Comparison of ENCODE assay signal across 15 cellular contexts in the genomic region with DNA sequence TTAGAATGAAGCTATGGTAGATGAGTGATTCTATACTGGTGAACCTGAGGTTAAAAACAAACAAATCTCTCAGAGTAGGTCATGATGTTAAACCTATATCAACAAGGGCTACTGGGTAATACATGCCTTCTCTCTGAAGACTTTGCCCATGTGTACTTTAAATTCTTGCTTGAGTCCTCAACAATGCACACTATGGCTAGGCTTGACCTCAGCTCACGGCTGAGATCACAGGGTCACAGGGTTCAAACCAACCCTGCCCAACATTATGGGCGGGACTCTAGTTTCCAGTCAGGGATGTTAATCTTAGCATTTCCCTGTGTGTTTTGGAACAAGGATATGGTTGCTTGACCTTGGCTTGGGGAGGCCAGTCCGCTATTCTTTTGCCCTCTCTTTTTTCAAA. TPM values are rescaled to one million over a fixed set of nuclear protein-coding genes. Genes with fewer than 3 reads are reported as not detected.
DNase-seq lines count a peak whose midpoint lies in the region; ATAC-seq lines count a peak whose summit lies in the region.
"Had no signal": no experiment of that assay in that cellular context is flagged by ENCODE, and none has a peak within 500 bp of the region (broad histone marks: within the 10 kb centered on the region; RNA-seq: fewer than 3 reads in every experiment).

No MANE protein-coding gene starts in this region.

- H3K4me3 ChIP-seq in effector memory CD4-positive, alpha-beta T cell (ENCODE audit: insufficient read depth, low read depth, low read length, poor library complexity, severe bottlenecking), result peak overlapping the region; percentile 19
- H3K4me3 ChIP-seq in naive thymus-derived CD4-positive, alpha-beta T cell (ENCODE audit: low read length), result peak overlapping the region; percentile 25
- H3K4me3 ChIP-seq: suprapubic skin had no signal

- H3K36me3 ChIP-seq in effector memory CD4-positive, alpha-beta T cell (ENCODE audit: control insufficient read depth, insufficient read depth, low read length), result peaks cover 4% of the 10 kb centered on the region
- H3K36me3 ChIP-seq in naive thymus-derived CD4-positive, alpha-beta T cell (ENCODE audit: control insufficient read depth in 2 of 3, insufficient read depth in 3 of 3, low read length in 3 of 3), result peaks cover 0 to 11% (median 0%) of the 10 kb centered on the region in 3 experiments
- H3K36me3 ChIP-seq: suprapubic skin had no signal

- POLR2A ChIA-PET in naive thymus-derived CD4-positive, alpha-beta T cell (lab: Charles Lee), result interaction anchor here (0.8 to 11.2 kb wide), 8 partner anchors 7 to 1337 kb away, joined by 3 to 343 read pairs (median 4); a partner anchor contains a TSS

- peaks cover 15% of the 10 kb centered on the region for H3K9me3 Mint-ChIP-seq in activated CD4-positive, alpha-beta T cell treated with anti-CD3 and anti-CD28 coated beads, Interleukin-2, amount 10 ng/mL, durations not matched to agents 24 days and 14 days
- peaks cover 0 to 14% (median 0%) of the 10 kb centered on the region in 11 donors for H3K9me3 Mint-ChIP-seq in naive thymus-derived CD4-positive, alpha-beta T cell

- H3K9me3 ChIP-seq in effector memory CD4-positive, alpha-beta T cell (ENCODE audit: control insufficient read depth, low read length), result no peaks in the 10 kb centered on the region
- no peaks in the 10 kb centered on the region for H3K9me3 ChIP-seq in naive thymus-derived CD4-positive, alpha-beta T cell (ENCODE audit: control insufficient read depth in 2 of 3, low read length in 3 of 3)
- H3K9me3 ChIP-seq: suprapubic skin had no signal

- peak overlapping the region; percentile 49 for H3K27ac ChIP-seq in effector memory CD4-positive, alpha-beta T cell (ENCODE audit: insufficient read depth, low read length, poor library complexity, severe bottlenecking)
- H3K27ac ChIP-seq in naive thymus-derived CD4-positive, alpha-beta T cell (ENCODE audit: low read depth, low read length), result peak overlapping the region; percentile 95
- H3K27ac ChIP-seq: suprapubic skin had no signal

- H3K4me1 ChIP-seq in effector memory CD4-positive, alpha-beta T cell (ENCODE audit: control insufficient read depth, insufficient read depth, low read length, poor library complexity, severe bottlenecking), result peaks cover 63% of the 10 kb centered on the region
- H3K4me1 ChIP-seq in naive thymus-derived CD4-positive, alpha-beta T cell (ENCODE audit: control insufficient read depth in 2 of 2, insufficient read depth in 2 of 2, low read length in 2 of 2), result peaks cover 81 to 84% of the 10 kb centered on the region in 2 donors

- H3K4me1 Mint-ChIP-seq in activated CD4-positive, alpha-beta T cell treated with anti-CD3 and anti-CD28 coated beads, Interleukin-2, amount 10 ng/mL, durations not matched to agents 24 days and 14 days, result peaks cover 83% of the 10 kb centered on the region
- peaks cover 55 to 88% (median 84%) of the 10 kb centered on the region in 7 donors for H3K4me1 Mint-ChIP-seq in naive thymus-derived CD4-positive, alpha-beta T cell

- peak overlapping the region; percentile 86 for H3K27ac Mint-ChIP-seq in activated CD4-positive, alpha-beta T cell treated with anti-CD3 and anti-CD28 coated beads, Interleukin-2, amount 10 ng/mL, durations not matched to agents 24 days and 14 days
- peak overlapping the region; percentile 75 to 99 (median 92) for H3K27ac Mint-ChIP-seq in naive thymus-derived CD4-positive, alpha-beta T cell

- peaks cover 76% of the 10 kb centered on the region for H3K36me3 Mint-ChIP-seq in activated CD4-positive, alpha-beta T cell treated with anti-CD3 and anti-CD28 coated beads, Interleukin-2, amount 10 ng/mL, durations not matched to agents 24 days and 14 days (ENCODE audit: low read depth)
- peaks cover 25 to 73% (median 46%) of the 10 kb centered on the region in 5 donors for H3K36me3 Mint-ChIP-seq in naive thymus-derived CD4-positive, alpha-beta T cell

- no peaks in the 10 kb centered on the region for H3K27me3 ChIP-seq in effector memory CD4-positive, alpha-beta T cell (replicated peaks; ENCODE audit: control insufficient read depth, insufficient read depth, low read length, poor library complexity, severe bottlenecking)
- no peaks in the 10 kb centered on the region for H3K27me3 ChIP-seq in naive thymus-derived CD4-positive, alpha-beta T cell (ENCODE audit: control insufficient read depth in 2 of 2, insufficient read depth in 2 of 2, low read length in 2 of 2)
- H3K27me3 ChIP-seq: suprapubic skin had no signal

- peak; percentile 65 for DNase-seq in activated CD4-positive, alpha-beta T cell treated with anti-CD3 and anti-CD28 coated beads, Interleukin-2, amount 10 ng/mL, durations not matched to agents 24 days and 14 days
- DNase-seq in activated CD4-positive, alpha-beta T cell treated with anti-CD3 and anti-CD28 coated beads, Interleukin-2, amount 50 U/mL, for 48 hours, result no peak
- peak; percentile 43 for DNase-seq in RPMI8226
- DNase-seq in effector memory CD4-positive, alpha-beta T cell, result no peak
- no peak for DNase-seq in naive thymus-derived CD4-positive, alpha-beta T cell
- no peak for DNase-seq in NCI-H1436 (lab: John Stamatoyannopoulos, UW)
- DNase-seq in stimulated activated CD4-positive, alpha-beta T cell treated with anti-CD3 and anti-CD28 coated beads, Interleukin-2, amount 100 ng/mL, for 48 hours, result no peak
- DNase-seq: activated CD4-positive, alpha-beta T cell treated with anti-CD3 and anti-CD28 coated beads for 4 hours; cerebellar nuclear complex; IMR-90; NCI-H1048; posterior cingulate gyrus; stimulated activated CD4-positive, alpha-beta T cell treated with anti-CD3 and anti-CD28 coated beads, Interleukin-15, amount 100 ng/mL, for 24 hours had no signal

- H3K27me3 Mint-ChIP-seq in activated CD4-positive, alpha-beta T cell treated with anti-CD3 and anti-CD28 coated beads, Interleukin-2, amount 10 ng/mL, durations not matched to agents 24 days and 14 days, result no peaks in the 10 kb centered on the region
- H3K27me3 Mint-ChIP-seq in naive thymus-derived CD4-positive, alpha-beta T cell, result no peaks in the 10 kb centered on the region

- intact Hi-C loops in activated CD4-positive, alpha-beta T cell treated with anti-CD3 and anti-CD28 coated beads, Interleukin-2, amount 10 ng/mL, durations not matched to agents 24 days and 14 days (cut with micrococcal nuclease), result loop anchor here (5.0 kb wide), 1 partner anchor 288 kb away; no protein-coding TSS in a partner anchor
- intact Hi-C loops in naive thymus-derived CD4-positive, alpha-beta T cell (cut with micrococcal nuclease), result no loop called here

- CTCF ChIA-PET in naive thymus-derived CD4-positive, alpha-beta T cell (lab: Charles Lee), result interaction anchor here (0.7 kb wide), 1 partner anchor 66 kb away, joined by 3 read pairs; no protein-coding TSS in a partner anchor

- H3K4me3 Mint-ChIP-seq in activated CD4-positive, alpha-beta T cell treated with anti-CD3 and anti-CD28 coated beads, Interleukin-2, amount 10 ng/mL, durations not matched to agents 24 days and 14 days, result peak overlapping the region; percentile 92
- H3K4me3 Mint-ChIP-seq in naive thymus-derived CD4-positive, alpha-beta T cell, result peak overlapping the region; percentile 73 to 96 (median 92)

- ATAC-seq in naive thymus-derived CD4-positive, alpha-beta T cell, result no peak
- no peak for ATAC-seq in HG02870 (IDR thresholded peaks at IDR 0.05; ENCODE audit: unreplicated experiment)

RNA-seq across cellular contexts. Expression of a gene that starts 7.7 kb away (rescaled TPM):
- 130 and 132 TPM in 2 replicates for total RNA-seq in activated CD4-positive, alpha-beta T cell treated with anti-CD3 and anti-CD28 coated beads, Interleukin-2, amount 10 ng/mL, durations not matched to agents 24 days and 14 days
- total RNA-seq in naive thymus-derived CD4-positive, alpha-beta T cell, result 100 to 1,000 TPM in 4 of 5 experiments, 10 to 100 TPM in 1; 66.7 to 224 (median 121) TPM
- polyA plus RNA-seq in naive thymus-derived CD4-positive, alpha-beta T cell, result 10 to 100 TPM; 52.2 to 67.5 TPM
- total RNA-seq: IMR-90 had no signal
- polyA plus RNA-seq: IMR-90 had no signal

Comparison
In these comparisons a context has a peak if more than half of its experiments do, and no peak if none do; other contexts are left out.
1. DNase-seq: peak in activated CD4-positive, alpha-beta T cell treated with anti-CD3 and anti-CD28 coated beads, Interleukin-2, amount 10 ng/mL, durations not matched to agents 24 days and 14 days (single experiment) and RPMI8226 (single experiment); none in activated CD4-positive, alpha-beta T cell treated with anti-CD3 and anti-CD28 coated beads, Interleukin-2, amount 50 U/mL, for 48 hours (0 of 2), effector memory CD4-positive, alpha-beta T cell (0 of 3), naive thymus-derived CD4-positive, alpha-beta T cell (0 of 9), NCI-H1436 (single experiment) and stimulated activated CD4-positive, alpha-beta T cell treated with anti-CD3 and anti-CD28 coated beads, Interleukin-2, amount 100 ng/mL, for 48 hours (0 of 2).